In genomic region chr1:32298211-32298610, GRCh38 we compare ENCODE assay signal across 2 cellular contexts. TPM values are rescaled to one million over a fixed set of nuclear protein-coding genes. Genes with fewer than 3 reads are reported as not detected.
"Had no signal": no experiment of that assay in that cellular context is flagged by ENCODE, and none has a peak within 500 bp of the region (broad histone marks: within the 10 kb centered on the region; RNA-seq: fewer than 3 reads in every experiment).

No MANE protein-coding gene starts in this region.

RNA-seq across cellular contexts. Expression of gene LCK, which starts 47.1 kb away (rescaled TPM):
- total RNA-seq: myocyte had no signal

RNA-seq across cellular contexts. Expression of gene FAM167B, which starts 51.2 kb away (rescaled TPM):
- total RNA-seq: kidney epithelial cell had no signal
